Comparison of ENCODE assay signal across 15 cellular contexts in genomic region chr7:142585425-142585824, GRCh38.
DNase-seq lines count a peak whose midpoint lies in the region; ATAC-seq, FAIRE-seq and TF ChIP-seq lines count a peak whose summit lies in the region.
"Had no signal": no experiment of that assay in that cellular context is flagged by ENCODE, and none has a peak within 500 bp of the region (broad histone marks: within the 10 kb centered on the region; RNA-seq: fewer than 3 reads in every experiment).

No MANE protein-coding gene starts in this region.

- SMC1A ChIA-PET in GM12878 (lab: Charles Lee; ENCODE audit: uncharacterized antibody, unreplicated experiment): interaction anchor here (0.7 to 4.1 kb wide), 11 partner anchors 10 to 226 kb away, joined by 3 to 76 read pairs (median 3); no protein-coding TSS in a partner anchor

- no peak for FAIRE-seq in GM12878 (lab: Jason Lieb, UNC)

- intact Hi-C loops in activated CD4-positive, alpha-beta T cell treated with anti-CD3 and anti-CD28 coated beads, Interleukin-2, amount 10 ng/mL, durations not matched to agents 24 days and 14 days (cut with micrococcal nuclease): no loop called here
- intact Hi-C loops in GM12878 (cut with micrococcal nuclease; ENCODE audit: unreplicated experiment): no loop called here

- no peak overlapping the region for H2BK5ac ChIP-seq in mesendoderm (ENCODE audit: low read length)

- H3K9ac ChIP-seq in GM12878 (ENCODE audit: control insufficient read depth, insufficient read depth, low read length) (no peak overlapping the region), mesendoderm (ENCODE audit: low read length) (no peak overlapping the region)

- no peak overlapping the region for H3K27ac ChIP-seq in GM12878 (ENCODE audit: control insufficient read depth, insufficient read depth)
- H3K27ac ChIP-seq in mesendoderm (ENCODE audit: low read depth, low read length): no peak overlapping the region
- H3K27ac ChIP-seq: breast epithelium had no signal

- in situ Hi-C loops in GM12878 (cut with MboI): no loop called here

- peaks cover 10% of the 10 kb centered on the region for H3K4me1 ChIP-seq in GM12878 (ENCODE audit: control insufficient read depth, insufficient read depth, low read length)
- peaks cover 3% of the 10 kb centered on the region for H3K4me1 ChIP-seq in mesendoderm (ENCODE audit: control insufficient read depth, low read depth, low read length)
- H3K4me1 ChIP-seq: breast epithelium had no signal

- no peaks in the 10 kb centered on the region for H3K27me3 ChIP-seq in GM12878 (replicated peaks in 1 of 2; ENCODE audit: control insufficient read depth in 2 of 2, insufficient read depth in 2 of 2, low read length in 1 of 2)
- H3K27me3 ChIP-seq in mesendoderm (ENCODE audit: insufficient read depth, low read length, poor library complexity): no peaks in the 10 kb centered on the region
- H3K27me3 ChIP-seq: breast epithelium had no signal

- H3K4me2 ChIP-seq in GM12878 (ENCODE audit: control insufficient read depth, insufficient read depth): no peak overlapping the region
- no peak overlapping the region for H3K4me2 ChIP-seq in mesendoderm (ENCODE audit: low read length)

- no peaks in the 10 kb centered on the region for H3K27me3 Mint-ChIP-seq in activated CD4-positive, alpha-beta T cell treated with anti-CD3 and anti-CD28 coated beads, Interleukin-2, amount 10 ng/mL, durations not matched to agents 24 days and 14 days
- H3K27me3 Mint-ChIP-seq: effector memory CD8-positive, alpha-beta T cell; progenitor cell of endocrine pancreas had no signal

- no peak overlapping the region for H3K18ac ChIP-seq in mesendoderm (ENCODE audit: low read length)

- no peak overlapping the region for H3K4me3 ChIP-seq in GM12878
- no peak overlapping the region for H3K4me3 ChIP-seq in mesendoderm (ENCODE audit: low read length)
- H3K4me3 ChIP-seq: breast epithelium had no signal

- H4K20me1 ChIP-seq in GM12878 (ENCODE audit: control insufficient read depth, insufficient read depth): no peaks in the 10 kb centered on the region

- H3K36me3 ChIP-seq in GM12878 (ENCODE audit: control insufficient read depth in 2 of 2, insufficient read depth in 2 of 2, low read length in 1 of 2) (no peaks in the 10 kb centered on the region), mesendoderm (ENCODE audit: control insufficient read depth, insufficient read depth, low read length) (no peaks in the 10 kb centered on the region)
- H3K36me3 ChIP-seq: breast epithelium had no signal

- DNase-seq in activated CD4-positive, alpha-beta T cell treated with anti-CD3 and anti-CD28 coated beads, Interleukin-2, amount 10 ng/mL, durations not matched to agents 24 days and 14 days: peak; percentile 53
- DNase-seq in activated CD4-positive, alpha-beta T cell treated with anti-CD3 and anti-CD28 coated beads, Interleukin-2, amount 50 U/mL, for 48 hours: no peak
- DNase-seq in LHCN-M2 (ENCODE audit: low read depth) (peak; percentile 39), GM12878 (ENCODE audit: low read depth, low spot score) (no peak), mesendoderm (peak; percentile 48), NCI-H1694 treated with DMSO at 0.1 percent for 48 hours (lab: John Stamatoyannopoulos, UW) (no peak)
- no peak for DNase-seq in activated CD4-positive, alpha-beta T cell treated with anti-CD3 and anti-CD28 coated beads for 1 hour
- DNase-seq: effector memory CD8-positive, alpha-beta T cell; left cardiac atrium; NCI-H1417; NCI-H510A treated with DMSO at 0.1 percent for 48 hours; stimulated activated CD4-positive, alpha-beta T cell treated with anti-CD3 and anti-CD28 coated beads, Interleukin-12 subunit alpha, Interleukin-12 subunit beta, amount 100 ng/mL, for 4 hours had no signal

- H3K79me2 ChIP-seq in GM12878 (ENCODE audit: control insufficient read depth, insufficient read depth, low read length) (no peaks in the 10 kb centered on the region), mesendoderm (ENCODE audit: control insufficient read depth, insufficient read depth, low read length) (no peaks in the 10 kb centered on the region)

- TF ChIP-seq RAD21 in GM12878 (IDR thresholded peaks at IDR 0.05; ENCODE audit: insufficient read depth, low read depth, low read length): peak; percentile 52

- ATAC-seq in GM12878 (no peak), GM19467 (IDR thresholded peaks at IDR 0.05; ENCODE audit: unreplicated experiment) (no peak)
- ATAC-seq: effector memory CD8-positive, alpha-beta T cell; left cardiac atrium had no signal

- H3K79me1 ChIP-seq in mesendoderm (ENCODE audit: low read length): no peaks in the 10 kb centered on the region

- peaks cover 28% of the 10 kb centered on the region for H3K4me1 Mint-ChIP-seq in activated CD4-positive, alpha-beta T cell treated with anti-CD3 and anti-CD28 coated beads, Interleukin-2, amount 10 ng/mL, durations not matched to agents 24 days and 14 days

- H2AFZ ChIP-seq in GM12878 (ENCODE audit: control insufficient read depth, low read depth, low read length): peak overlapping the region; percentile 20; the same call in 1 of the 2 replicates

- no peak overlapping the region for H3K4ac ChIP-seq in mesendoderm (ENCODE audit: low read depth, low read length)

- no peak for TF ChIP-seq EP300 in GM12878 (IDR thresholded peaks at IDR 0.05; ENCODE audit: borderline replicate concordance in 1 of 2, control insufficient read depth in 1 of 2, low read depth in 2 of 2, low read length in 2 of 2)

- no peak overlapping the region for H3K4me3 Mint-ChIP-seq in activated CD4-positive, alpha-beta T cell treated with anti-CD3 and anti-CD28 coated beads, Interleukin-2, amount 10 ng/mL, durations not matched to agents 24 days and 14 days
- H3K4me3 Mint-ChIP-seq: effector memory CD8-positive, alpha-beta T cell had no signal

- H2BK120ac ChIP-seq in mesendoderm (ENCODE audit: low read depth, low read length): no peak overlapping the region

- no peak overlapping the region for H4K5ac ChIP-seq in mesendoderm (ENCODE audit: low read length)

- peak in 2 of 3 experiments; percentile 15 to 46; a peak in 3 of 6 replicates for TF ChIP-seq CTCF in GM12878 (IDR thresholded peaks at IDR 0.05 in 2 of 3, conservative IDR thresholded peaks at IDR 0.05 in 1 of 3; ENCODE audit: control insufficient read depth in 2 of 3, extremely low read depth in 1 of 3, insufficient read depth in 1 of 3, low read depth in 3 of 3, low read length in 3 of 3)

- RAD21 ChIA-PET in GM12878 (lab: Charles Lee; ENCODE audit: unreplicated experiment): interaction anchor here (0.7 to 5.6 kb wide), 15 partner anchors 19 to 228 kb away, joined by 3 to 127 read pairs (median 5); no protein-coding TSS in a partner anchor

- no peak overlapping the region for H3K23ac ChIP-seq in mesendoderm (ENCODE audit: low read length)

- 31% methylated on average over 2 of the region's 2 CpGs for WGBS in GM12878 (ENCODE audit: insufficient coverage, insufficient replicate concordance, low lambda C conversion rate, missing lambda C conversion rate)
- no CpG with 5 or more reads among the region's 2 CpGs for WGBS in mesendoderm (ENCODE audit: extremely low coverage, insufficient coverage, low lambda C conversion rate)

- H3K27ac Mint-ChIP-seq in activated CD4-positive, alpha-beta T cell treated with anti-CD3 and anti-CD28 coated beads, Interleukin-2, amount 10 ng/mL, durations not matched to agents 24 days and 14 days: no peak overlapping the region
- H3K27ac Mint-ChIP-seq: progenitor cell of endocrine pancreas had no signal

- CTCF ChIA-PET in GM12878 (lab: Yijun Ruan, JAX): interaction anchor here (0.6 to 6.2 kb wide), 27 partner anchors 9 to 799 kb away, joined by 3 to 165 read pairs (median 4); no protein-coding TSS in a partner anchor

- no peak overlapping the region for H3K56ac ChIP-seq in mesendoderm (ENCODE audit: low read length)

- H4K8ac ChIP-seq in mesendoderm (ENCODE audit: low read depth, low read length): no peak overlapping the region

- no peak for TF ChIP-seq POLR2A in GM12878 (IDR thresholded peaks at IDR 0.05; ENCODE audit: low read depth, low read length)

- no peaks in the 10 kb centered on the region for H3K9me3 Mint-ChIP-seq in activated CD4-positive, alpha-beta T cell treated with anti-CD3 and anti-CD28 coated beads, Interleukin-2, amount 10 ng/mL, durations not matched to agents 24 days and 14 days
- H3K9me3 Mint-ChIP-seq: effector memory CD8-positive, alpha-beta T cell had no signal

- no peaks in the 10 kb centered on the region for H3K9me3 ChIP-seq in GM12878 (replicated peaks; ENCODE audit: control insufficient read depth, insufficient read depth, low read length)
- H3K9me3 ChIP-seq: breast epithelium had no signal

- H2BK15ac ChIP-seq in mesendoderm (replicated peaks; ENCODE audit: low read depth): no peak overlapping the region

- no peaks in the 10 kb centered on the region for H3K36me3 Mint-ChIP-seq in activated CD4-positive, alpha-beta T cell treated with anti-CD3 and anti-CD28 coated beads, Interleukin-2, amount 10 ng/mL, durations not matched to agents 24 days and 14 days (ENCODE audit: low read depth)

- BruUV-seq in GM12878 (replicated peaks; lab: Mats Ljungman, UMichigan): no TSS peak

- POLR2A ChIA-PET in GM12878 (lab: Charles Lee): interaction anchor here (0.7 kb wide), 1 partner anchor 92 kb away, joined by 3 read pairs; no protein-coding TSS in a partner anchor

- no peak overlapping the region for H2AK5ac ChIP-seq in mesendoderm (ENCODE audit: low read length)

TF ChIP-seq in GM12878, 131 proteins besides CTCF, POLR2A, EP300 and RAD21 (continues in another document):
- TF ChIP-seq FOXM1 (IDR thresholded peaks at IDR 0.05; ENCODE audit: low read depth, low read length) (no peak), RBBP5 (conservative IDR thresholded peaks at IDR 0.05) (no peak), YBX1 (IDR thresholded peaks at IDR 0.05) (no peak), SMC3 (IDR thresholded peaks at IDR 0.05; ENCODE audit: borderline replicate concordance, low read length) (peak; percentile 27; the same call in 1 of the 2 replicates), BCLAF1 (IDR thresholded peaks at IDR 0.05) (no peak)

Comparison
In these comparisons a context has a peak if more than half of its experiments do, and no peak if none do; other contexts are left out.
1. DNase-seq: peak in activated CD4-positive, alpha-beta T cell treated with anti-CD3 and anti-CD28 coated beads, Interleukin-2, amount 10 ng/mL, durations not matched to agents 24 days and 14 days (single experiment), LHCN-M2 (single experiment) and mesendoderm (single experiment); none in activated CD4-positive, alpha-beta T cell treated with anti-CD3 and anti-CD28 coated beads, Interleukin-2, amount 50 U/mL, for 48 hours (0 of 2), GM12878 (single experiment), activated CD4-positive, alpha-beta T cell treated with anti-CD3 and anti-CD28 coated beads for 1 hour (single experiment) and NCI-H1694 treated with DMSO at 0.1 percent for 48 hours (single experiment).